ENCODE assay signal across 23 cellular contexts in genomic region chr22:37488337-37489135, GRCh38. TPM values are rescaled to one million over a fixed set of nuclear protein-coding genes. Genes with fewer than 3 reads are reported as not detected.
A peak's percentile ranks its signal among the peaks of the same experiment; 100 is the strongest.
DNase-seq lines count a peak whose midpoint lies in the region; ATAC-seq and TF ChIP-seq lines count a peak whose summit lies in the region.
"Had no signal": no experiment of that assay in that cellular context is flagged by ENCODE, and none has a peak within 500 bp of the region (broad histone marks: within the 10 kb centered on the region; RNA-seq: fewer than 3 reads in every experiment).

No MANE protein-coding gene starts in this region.

- no peaks in the 10 kb centered on the region for H3K27me3 Mint-ChIP-seq in activated naive CD4-positive, alpha-beta T cell treated with anti-CD3 and anti-CD28 coated beads for 36 hours (ENCODE audit: low read depth)
- H3K27me3 Mint-ChIP-seq in WTC11 (ENCODE audit: low read depth): no peaks in the 10 kb centered on the region
- no peaks in the 10 kb centered on the region for H3K27me3 Mint-ChIP-seq in naive thymus-derived CD4-positive, alpha-beta T cell
- H3K27me3 Mint-ChIP-seq: activated B cell treated with CpG ODN at 0.5 μM for 24 hours had no signal

- no peak for TF ChIP-seq POLR2A in ovary (IDR thresholded peaks at IDR 0.05)

- no peak overlapping the region for H3K4me3 ChIP-seq in naive thymus-derived CD4-positive, alpha-beta T cell (ENCODE audit: low read length)
- no peak overlapping the region for H3K4me3 ChIP-seq in ovary
- H3K4me3 ChIP-seq: dorsolateral prefrontal cortex, GM12878, smooth muscle cell, stomach, tibial nerve had no signal

- ATAC-seq in WTC11 (no peak), HG02571 (IDR thresholded peaks at IDR 0.05; ENCODE audit: unreplicated experiment) (no peak), SK-N-SH treated with all-trans-retinoic acid at 6 μM for 48 hours (no peak)
- ATAC-seq in naive thymus-derived CD4-positive, alpha-beta T cell: no peak
- ATAC-seq: GM12878 had no signal

- H3K27ac Mint-ChIP-seq in activated naive CD4-positive, alpha-beta T cell treated with anti-CD3 and anti-CD28 coated beads for 36 hours: peak overlapping the region; percentile 16
- H3K27ac Mint-ChIP-seq in WTC11: 0 out of 2 replicates have a peak overlapping the region, but pooled peaks have one; percentile 17
- peak overlapping the region; percentile 50 to 98 (median 95) for H3K27ac Mint-ChIP-seq in naive thymus-derived CD4-positive, alpha-beta T cell
- H3K27ac Mint-ChIP-seq: activated B cell treated with CpG ODN at 0.5 μM for 24 hours had no signal

- peaks cover 57% of the 10 kb centered on the region for H3K4me1 Mint-ChIP-seq in activated naive CD4-positive, alpha-beta T cell treated with anti-CD3 and anti-CD28 coated beads for 36 hours (ENCODE audit: low read depth)
- H3K4me1 Mint-ChIP-seq in WTC11: peaks cover 55% of the 10 kb centered on the region
- H3K4me1 Mint-ChIP-seq in naive thymus-derived CD4-positive, alpha-beta T cell: peaks cover 45 to 73% (median 63%) of the 10 kb centered on the region in 7 donors

- H3K4me1 ChIP-seq in naive thymus-derived CD4-positive, alpha-beta T cell (ENCODE audit: control insufficient read depth in 2 of 2, insufficient read depth in 2 of 2, low read length in 2 of 2): peaks cover 16 to 45% of the 10 kb centered on the region in 2 donors
- no peaks in the 10 kb centered on the region for H3K4me1 ChIP-seq in ovary (ENCODE audit: insufficient read depth)

- no peaks in the 10 kb centered on the region for H3K9me3 Mint-ChIP-seq in activated naive CD4-positive, alpha-beta T cell treated with anti-CD3 and anti-CD28 coated beads for 36 hours
- no peaks in the 10 kb centered on the region for H3K9me3 Mint-ChIP-seq in WTC11
- H3K9me3 Mint-ChIP-seq in naive thymus-derived CD4-positive, alpha-beta T cell: peaks cover 0 to 9% (median 0%) of the 10 kb centered on the region in 11 donors
- H3K9me3 Mint-ChIP-seq: activated B cell treated with CpG ODN at 0.5 μM for 24 hours had no signal

- no peak for DNase-seq in activated naive CD4-positive, alpha-beta T cell treated with anti-CD3 and anti-CD28 coated beads for 36 hours
- no peak for DNase-seq in activated naive CD4-positive, alpha-beta T cell treated with anti-CD3 and anti-CD28 coated beads, Interleukin-2, amount 50 U/mL, for 16 hours
- DNase-seq in COLO668 (lab: John Stamatoyannopoulos, UW; ENCODE audit: unreplicated experiment) (peak; percentile 51), WTC11 (ENCODE audit: low spot score) (no peak), ovary (no peak)
- no peak for DNase-seq in naive thymus-derived CD4-positive, alpha-beta T cell
- DNase-seq: activated B cell treated with CpG ODN at 0.5 μM for 24 hours; activated effector memory CD4-positive, alpha-beta T cell treated with anti-CD3 and anti-CD28 coated beads, Interleukin-2, amount 50 U/mL, for 16 hours; anterior cingulate cortex; central memory CD4-positive, alpha-beta T cell; DND-41; dorsolateral prefrontal cortex; kidney glomerular epithelial cell; NCI-H1105 treated with DMSO at 0.1 percent for 48 hours; NCI-H2081 treated with DMSO at 0.1 percent for 48 hours; stimulated activated CD4-positive, alpha-beta T cell treated with anti-CD3 and anti-CD28 coated beads, Interleukin-2, amount 100 ng/mL, for 48 hours; stomach had no signal

- H3K27ac ChIP-seq in naive thymus-derived CD4-positive, alpha-beta T cell (ENCODE audit: low read depth, low read length): no peak overlapping the region
- H3K27ac ChIP-seq in ovary: no peak overlapping the region
- H3K27ac ChIP-seq: dorsolateral prefrontal cortex, stomach, tibial nerve had no signal

- TF ChIP-seq CTCF in WTC11 (IDR thresholded peaks at IDR 0.05) (no peak), ovary (IDR thresholded peaks at IDR 0.05) (no peak)

- intact Hi-C loops in activated naive CD4-positive, alpha-beta T cell treated with anti-CD3 and anti-CD28 coated beads for 36 hours (cut with micrococcal nuclease): no loop called here
- intact Hi-C loops in naive thymus-derived CD4-positive, alpha-beta T cell (cut with micrococcal nuclease): loop anchor here (5.0 to 10.0 kb wide), 4 partner anchors 76 to 964 kb away; partner anchors contain the start of genes CDC42EP1 (in 1 of the 2) and EIF3D (in 1 of the 2)
- intact Hi-C loops in ovary (cut with DNase I): loop anchor here in 1 of 4 donors (10.0 kb wide), 1 partner anchor 174 kb away; no protein-coding TSS in a partner anchor

- POLR2A ChIA-PET in WTC11 (lab: Charles Lee): no interaction called here
- POLR2A ChIA-PET in naive thymus-derived CD4-positive, alpha-beta T cell (lab: Charles Lee): interaction anchor here (0.6 kb wide), 1 partner anchor 124 kb away, joined by 3 read pairs; no protein-coding TSS in a partner anchor

- H3K27me3 ChIP-seq in naive thymus-derived CD4-positive, alpha-beta T cell (ENCODE audit: control insufficient read depth in 2 of 2, insufficient read depth in 2 of 2, low read length in 2 of 2): no peaks in the 10 kb centered on the region
- H3K27me3 ChIP-seq in ovary: no peaks in the 10 kb centered on the region

- no peaks in the 10 kb centered on the region for H3K9me3 ChIP-seq in naive thymus-derived CD4-positive, alpha-beta T cell (ENCODE audit: control insufficient read depth in 2 of 3, low read length in 3 of 3)
- no peaks in the 10 kb centered on the region for H3K9me3 ChIP-seq in ovary
- H3K9me3 ChIP-seq: stomach, tibial nerve had no signal

- no peak for TF ChIP-seq EP300 in ovary (IDR thresholded peaks at IDR 0.05)

- H3K36me3 ChIP-seq in naive thymus-derived CD4-positive, alpha-beta T cell (ENCODE audit: control insufficient read depth in 2 of 3, insufficient read depth in 3 of 3, low read length in 3 of 3): peaks cover 0 to 13% (median 0%) of the 10 kb centered on the region in 3 experiments
- H3K36me3 ChIP-seq in ovary: no peaks in the 10 kb centered on the region

- WGBS in ovary, 3 donors: 80 to 87% (median 86%) methylated on average over 15 of the region's 15 CpGs

- H3K36me3 Mint-ChIP-seq in activated naive CD4-positive, alpha-beta T cell treated with anti-CD3 and anti-CD28 coated beads for 36 hours (ENCODE audit: low read depth): peaks cover 8% of the 10 kb centered on the region
- no peaks in the 10 kb centered on the region for H3K36me3 Mint-ChIP-seq in WTC11
- peaks cover 0 to 12% (median 0%) of the 10 kb centered on the region in 5 donors for H3K36me3 Mint-ChIP-seq in naive thymus-derived CD4-positive, alpha-beta T cell

- CTCF ChIA-PET in activated naive CD4-positive, alpha-beta T cell treated with anti-CD3 and anti-CD28 coated beads for 36 hours (lab: Charles Lee): interaction anchor here (1.6 to 4.7 kb wide), 2 partner anchors 10 to 78 kb away, joined by 10 to 25 read pairs; no protein-coding TSS in a partner anchor
- CTCF ChIA-PET in WTC11 (lab: Charles Lee): interaction anchor here (1.1 to 10.8 kb wide), 3 partner anchors 9 to 60 kb away, joined by 3 to 175 read pairs (median 62); no protein-coding TSS in a partner anchor
- CTCF ChIA-PET in naive thymus-derived CD4-positive, alpha-beta T cell (lab: Charles Lee): interaction anchor here (1.2 to 1.4 kb wide), 2 partner anchors 10 to 118 kb away, joined by 3 read pairs; no protein-coding TSS in a partner anchor

- no peak overlapping the region for H3K4me3 Mint-ChIP-seq in activated naive CD4-positive, alpha-beta T cell treated with anti-CD3 and anti-CD28 coated beads for 36 hours
- H3K4me3 Mint-ChIP-seq in WTC11: no peak overlapping the region
- H3K4me3 Mint-ChIP-seq in naive thymus-derived CD4-positive, alpha-beta T cell: peak overlapping the region in 9 of 10 donors; percentile 29 to 95 (median 59)
- H3K4me3 Mint-ChIP-seq: activated B cell treated with CpG ODN at 0.5 μM for 24 hours had no signal

TF ChIP-seq in WTC11, 78 proteins besides CTCF, POLR2A, EP300 and RAD21 (continues in another document):
- 0 out of 2 replicates have a peak, but pooled peaks have one; percentile 35 for TF ChIP-seq GABPB1 (CRISPR knock-in tag; IDR thresholded peaks at IDR 0.05)

TF ChIP-seq in SK-N-SH treated with all-trans-retinoic acid at 6 μM for 48 hours, 23 proteins besides CTCF, POLR2A, EP300 and RAD21 (continues in another document):
- TF ChIP-seq CSRNP3 (CRISPR knock-in tag; IDR thresholded peaks at IDR 0.05): no peak
- no peak for TF ChIP-seq ZFP3 (CRISPR knock-in tag; IDR thresholded peaks at IDR 0.05)
- TF ChIP-seq TOX (CRISPR knock-in tag; IDR thresholded peaks at IDR 0.05; ENCODE audit: borderline replicate concordance): no peak
- TF ChIP-seq BACH2 (CRISPR knock-in tag; IDR thresholded peaks at IDR 0.05; ENCODE audit: borderline replicate concordance): no peak
- TF ChIP-seq OSR1 (CRISPR knock-in tag; IDR thresholded peaks at IDR 0.05): no peak
- TF ChIP-seq ISL1 (CRISPR knock-in tag; IDR thresholded peaks at IDR 0.05): no peak

RNA-seq across cellular contexts. Expression of gene MFNG, which starts 2.4 kb away (rescaled TPM):
- 10 to 100 TPM; 83.1 to 90.9 TPM for total RNA-seq in activated naive CD4-positive, alpha-beta T cell treated with anti-CD3 and anti-CD28 coated beads for 36 hours
- 3.2 to 4.8 TPM (median 3.7 TPM) in 3 replicates for total RNA-seq in WTC11 (2021)
- total RNA-seq in naive thymus-derived CD4-positive, alpha-beta T cell: 100 to 1,000 TPM; 146 to 223 (median 203) TPM
- 100 to 1,000 TPM; 350 to 449 TPM for polyA plus RNA-seq in naive thymus-derived CD4-positive, alpha-beta T cell
- total RNA-seq in ovary: 10 to 100 TPM in 1 of 7 donors, 1 to 10 TPM in 6; 4.4 to 11.1 (median 7.1) TPM
- 1 to 10 TPM; 4.7 to 7.1 TPM for polyA plus RNA-seq in ovary
- total RNA-seq: SK-MEL-5, smooth muscle cell had no signal

RNA-seq across cellular contexts. Expression of gene CARD10, which starts 30.7 kb away (rescaled TPM):
- not detected for total RNA-seq in activated naive CD4-positive, alpha-beta T cell treated with anti-CD3 and anti-CD28 coated beads for 36 hours
- total RNA-seq in WTC11 (2021) (14.6 to 17.5 TPM (median 16.0 TPM) in 3 replicates), ovary (10 to 100 TPM in 4 of 7 donors, 1 to 10 TPM in 3; 4.8 to 13.6 (median 10.1) TPM)
- 1 to 10 TPM in 1 of 5 experiments, under 1 TPM in 3, not detected in 1; 0.13 to 1.0 (median 0.57) TPM for total RNA-seq in naive thymus-derived CD4-positive, alpha-beta T cell
- under 1 TPM in 1 of 2 donors, not detected in 1; 0.69 TPM for polyA plus RNA-seq in naive thymus-derived CD4-positive, alpha-beta T cell
- polyA plus RNA-seq in ovary: 1 to 10 TPM in 1 of 2 donors, under 1 TPM in 1; 0.72 to 7.9 TPM
- total RNA-seq: activated B cell treated with CpG ODN at 0.5 μM for 24 hours had no signal

Comparison
In these comparisons a context has a peak if more than half of its experiments do, and no peak if none do; other contexts are left out.
1. H3K27ac Mint-ChIP-seq: peak in every context shown above with its lines; median percentile 95 in naive thymus-derived CD4-positive, alpha-beta T cell; 17 in WTC11; 16 in activated naive CD4-positive, alpha-beta T cell treated with anti-CD3 and anti-CD28 coated beads for 36 hours.
2. H3K4me3 Mint-ChIP-seq: peak in naive thymus-derived CD4-positive, alpha-beta T cell (9 of 10); none in activated naive CD4-positive, alpha-beta T cell treated with anti-CD3 and anti-CD28 coated beads for 36 hours (single experiment) and WTC11 (single experiment).
3. RNA of gene MFNG, which starts 2.4 kb away (total RNA-seq): 146 to 223 TPM in naive thymus-derived CD4-positive, alpha-beta T cell and 83.1 to 90.9 TPM in activated naive CD4-positive, alpha-beta T cell treated with anti-CD3 and anti-CD28 coated beads for 36 hours; 4.4 to 11.1 TPM in ovary and 3.2 to 4.8 TPM in WTC11; every median in the first group is over 4 times any median in the second.